In the genomic region with DNA sequence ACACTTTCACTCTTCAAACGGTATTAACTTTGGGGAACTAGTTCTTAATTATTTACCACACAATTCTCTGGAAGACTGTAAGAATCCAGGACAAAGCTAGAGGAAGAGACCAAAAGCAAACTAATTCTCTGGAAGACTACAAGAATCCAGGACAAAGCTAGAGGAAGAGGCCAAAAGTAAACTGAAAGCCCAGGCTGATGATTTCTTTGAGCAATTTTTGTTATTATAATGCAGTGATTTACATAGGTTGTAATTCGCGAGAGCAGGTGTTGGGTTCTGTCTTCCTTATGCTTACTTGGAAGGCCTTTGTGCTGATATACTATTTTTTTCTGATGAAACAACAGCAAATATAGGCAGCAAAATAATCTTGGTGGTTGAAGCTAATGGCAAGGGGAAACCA, we compare ENCODE assay signal across 32 cellular contexts. TPM values are rescaled to one million over a fixed set of nuclear protein-coding genes. Genes with fewer than 3 reads are reported as not detected.
"Had no signal": no experiment of that assay in that cellular context is flagged by ENCODE, and none has a peak within 500 bp of the region (broad histone marks: within the 10 kb centered on the region; RNA-seq: fewer than 3 reads in every experiment).

No MANE protein-coding gene starts in this region.

- H3K4me1 ChIP-seq: left lung, psoas muscle, thyroid gland, vagina had no signal

- ATAC-seq: effector memory CD8-positive, alpha-beta T cell; heart right ventricle; left cardiac atrium; left lung; mucosa of descending colon; natural killer cell treated with Interleukin-12 subunit alpha and Interleukin-12 subunit beta and Interleukin-15 and Interleukin-18, amount 100 ng/mL, for 72 hours; psoas muscle; right cardiac atrium; stimulated activated naive B cell treated with anti-CD40 and anti-IgM and Interleukin-4, amounts not matched to agents 10 μg/mL and 1 μg/mL and 100 μg/mL, for 72 hours had no signal

- H3K4me1 Mint-ChIP-seq: mesothelial cell of epicardium; naive B cell; neural crest cell; stimulated activated naive B cell treated with anti-CD40 and anti-IgM and Interleukin-4, amounts not matched to agents 10 μg/mL and 1 μg/mL and 100 μg/mL, for 72 hours had no signal

- H3K9me3 Mint-ChIP-seq: effector memory CD8-positive, alpha-beta T cell; mesothelial cell of epicardium; naive B cell; natural killer cell treated with Interleukin-12 subunit alpha and Interleukin-12 subunit beta and Interleukin-15 and Interleukin-18, amount 100 ng/mL, for 72 hours; neural crest cell; stimulated activated naive B cell treated with anti-CD40 and anti-IgM and Interleukin-4, amounts not matched to agents 10 μg/mL and 1 μg/mL and 100 μg/mL, for 72 hours had no signal

- DNase-seq: cortex of kidney; effector memory CD8-positive, alpha-beta T cell; erythroblast; esophagus squamous epithelium; foreskin melanocyte; glutamatergic neuron; heart right ventricle; hippocampal formation; left cardiac atrium; left lung; mesenchymal stem cell; mucosa of descending colon; naive B cell; psoas muscle; right cardiac atrium; spleen; stimulated activated naive B cell treated with anti-CD40 and anti-IgM and Interleukin-4, amounts not matched to agents 10 μg/mL and 1 μg/mL and 100 μg/mL, for 72 hours; stomach; thyroid gland; trophoblast cell had no signal

- H3K27ac ChIP-seq: esophagus squamous epithelium, heart right ventricle, left lung, psoas muscle, skin epidermis, spleen, stomach, thyroid gland, vagina had no signal

- H3K4me3 Mint-ChIP-seq: effector memory CD8-positive, alpha-beta T cell; mesothelial cell of epicardium; naive B cell; natural killer cell treated with Interleukin-12 subunit alpha and Interleukin-12 subunit beta and Interleukin-15 and Interleukin-18, amount 100 ng/mL, for 72 hours; neural crest cell; stimulated activated naive B cell treated with anti-CD40 and anti-IgM and Interleukin-4, amounts not matched to agents 10 μg/mL and 1 μg/mL and 100 μg/mL, for 72 hours had no signal

- H3K27me3 ChIP-seq: thyroid gland, vagina had no signal

- H3K36me3 Mint-ChIP-seq: mesothelial cell of epicardium; naive B cell; natural killer cell treated with Interleukin-12 subunit alpha and Interleukin-12 subunit beta and Interleukin-15 and Interleukin-18, amount 100 ng/mL, for 72 hours; stimulated activated naive B cell treated with anti-CD40 and anti-IgM and Interleukin-4, amounts not matched to agents 10 μg/mL and 1 μg/mL and 100 μg/mL, for 72 hours had no signal

- H3K4me3 ChIP-seq: esophagus squamous epithelium, heart right ventricle, left lung, mucosa of descending colon, psoas muscle, skin epidermis, spleen, stomach, thyroid gland, vagina had no signal

- H3K27ac Mint-ChIP-seq: effector memory CD8-positive, alpha-beta T cell; mesothelial cell of epicardium; naive B cell; natural killer cell treated with Interleukin-12 subunit alpha and Interleukin-12 subunit beta and Interleukin-15 and Interleukin-18, amount 100 ng/mL, for 72 hours; stimulated activated naive B cell treated with anti-CD40 and anti-IgM and Interleukin-4, amounts not matched to agents 10 μg/mL and 1 μg/mL and 100 μg/mL, for 72 hours had no signal

- H3K9me3 ChIP-seq: esophagus squamous epithelium, heart right ventricle, left lung, mucosa of descending colon, psoas muscle, spleen, stomach, thyroid gland, vagina had no signal

- FAIRE-seq: endometrium, islet of Langerhans had no signal

- H3K36me3 ChIP-seq: esophagus squamous epithelium, heart right ventricle, left lung, spleen, stomach, thyroid gland, vagina had no signal

RNA-seq across cellular contexts. Expression of gene SPTSSB, which starts 5.2 kb away (rescaled TPM):
- total RNA-seq: dermis microvascular lymphatic vessel endothelial cell; kidney epithelial cell; left lung; lung microvascular endothelial cell; natural killer cell treated with Interleukin-12 subunit alpha and Interleukin-12 subunit beta and Interleukin-15 and Interleukin-18, amount 100 ng/mL, for 72 hours; osteoblast; renal cortical epithelial cell; thyroid gland had no signal
